Comparison of ENCODE assay signal across 13 cellular contexts in the genomic region with DNA sequence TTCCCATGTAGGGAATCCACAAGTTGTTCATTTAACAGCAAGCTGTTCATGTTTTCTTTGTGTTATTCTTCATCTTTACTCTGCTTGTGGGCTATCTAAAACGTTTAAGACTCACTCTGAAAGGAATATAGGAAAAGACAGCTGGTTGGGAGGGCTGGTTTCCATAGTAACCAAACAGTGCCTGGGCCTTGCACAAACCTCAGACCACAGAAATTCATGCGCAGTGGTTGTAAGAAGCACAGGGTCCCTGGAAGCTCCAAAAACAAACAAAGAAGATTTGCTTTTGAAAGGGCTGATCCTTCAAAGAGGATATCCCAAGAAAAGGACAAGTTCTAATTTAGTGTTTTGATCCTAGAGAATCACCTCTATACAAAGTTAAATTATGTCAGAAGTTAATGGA. TPM values are rescaled to one million over a fixed set of nuclear protein-coding genes. Genes with fewer than 3 reads are reported as not detected.
A peak's percentile ranks its signal among the peaks of the same experiment; 100 is the strongest.
DNase-seq lines count a peak whose midpoint lies in the region; ATAC-seq and TF ChIP-seq lines count a peak whose summit lies in the region.
"Had no signal": no experiment of that assay in that cellular context is flagged by ENCODE, and none has a peak within 500 bp of the region (broad histone marks: within the 10 kb centered on the region; RNA-seq: fewer than 3 reads in every experiment).

No MANE protein-coding gene starts in this region.

- intact Hi-C loops in cardiac septum (cut with DNase I), result no loop called here
- intact Hi-C loops in prostate gland (cut with DNase I), result no loop called here
- intact Hi-C loops in left colon (cut with DNase I, micrococcal nuclease), result no loop called here
- intact Hi-C loops in CD4-positive, alpha-beta memory T cell (cut with micrococcal nuclease), result no loop called here

- H4K20me1 ChIP-seq in hepatocyte (ENCODE audit: insufficient read depth, poor library complexity, severe bottlenecking), result no peaks in the 10 kb centered on the region

- H3K36me3 Mint-ChIP-seq in CD4-positive, alpha-beta memory T cell, result no peaks in the 10 kb centered on the region

- H3K4me1 Mint-ChIP-seq in CD4-positive, alpha-beta memory T cell, result no peaks in the 10 kb centered on the region

- DNase-seq in cardiac muscle cell (ENCODE audit: low read depth in 1 of 2, low spot score in 1 of 2), result peak; percentile 30 to 79
- DNase-seq in cardiac septum (ENCODE audit: low spot score), result no peak
- DNase-seq in RPMI7951 (ENCODE audit: low read depth), result peak; percentile 43
- DNase-seq in hepatocyte (ENCODE audit: low spot score), result peak; percentile 73
- no peak for DNase-seq in RWPE1 (ENCODE audit: low spot score)
- no peak for DNase-seq in prostate gland (ENCODE audit: low spot score)
- no peak for DNase-seq in left colon
- no peak for DNase-seq in CD4-positive, alpha-beta memory T cell
- DNase-seq: midbrain; stimulated activated CD4-positive, alpha-beta T cell treated with anti-CD3 and anti-CD28 coated beads, Interleukin-15, amount 100 ng/mL, for 24 hours; stomach had no signal

- CTCF ChIA-PET in RWPE1 (lab: Yijun Ruan, JAX), result no interaction called here
- CTCF ChIA-PET in CD4-positive, alpha-beta memory T cell (lab: Charles Lee; ENCODE audit: partially characterized antibody), result no interaction called here

- TF ChIP-seq CTCF in cardiac muscle cell (IDR thresholded peaks at IDR 0.05; ENCODE audit: low read depth, low read length) (no peak), hepatocyte (IDR thresholded peaks at IDR 0.05; ENCODE audit: poor library complexity) (no peak), RWPE1 (conservative IDR thresholded peaks at IDR 0.05; ENCODE audit: low read depth) (no peak), prostate gland (IDR thresholded peaks at IDR 0.05) (no peak)

- H3K4me1 ChIP-seq in cardiac muscle cell (ENCODE audit: low read depth) (peaks cover 86% of the 10 kb centered on the region), hepatocyte (ENCODE audit: insufficient read depth) (no peaks in the 10 kb centered on the region), prostate gland (replicated peaks) (no peaks in the 10 kb centered on the region)
- H3K4me1 ChIP-seq in CD4-positive, alpha-beta memory T cell (ENCODE audit: insufficient read depth, low read length), result no peaks in the 10 kb centered on the region
- H3K4me1 ChIP-seq: stomach had no signal

- 20% methylated on average over 2 of the region's 2 CpGs for WGBS in hepatocyte (ENCODE audit: low lambda C conversion rate, missing lambda C conversion rate)
- 6% methylated on average over 2 of the region's 2 CpGs for WGBS in prostate gland

- H2AFZ ChIP-seq in hepatocyte, result peak overlapping the region; percentile 42

- no peak overlapping the region for H3K27ac ChIP-seq in cardiac muscle cell
- peak overlapping the region; percentile 67 for H3K27ac ChIP-seq in hepatocyte
- H3K27ac ChIP-seq in RWPE1, result no peak overlapping the region
- no peak overlapping the region for H3K27ac ChIP-seq in prostate gland
- no peak overlapping the region for H3K27ac ChIP-seq in CD4-positive, alpha-beta memory T cell (ENCODE audit: low read depth, low read length)
- H3K27ac ChIP-seq: stomach had no signal

- no peak overlapping the region for H3K4me3 Mint-ChIP-seq in CD4-positive, alpha-beta memory T cell

- no peaks in the 10 kb centered on the region for H3K9me3 Mint-ChIP-seq in CD4-positive, alpha-beta memory T cell

- H3K9me3 ChIP-seq in cardiac muscle cell (ENCODE audit: low read depth), result no peaks in the 10 kb centered on the region
- no peaks in the 10 kb centered on the region for H3K9me3 ChIP-seq in hepatocyte (ENCODE audit: low read depth)
- H3K9me3 ChIP-seq in prostate gland, result no peaks in the 10 kb centered on the region
- H3K9me3 ChIP-seq in CD4-positive, alpha-beta memory T cell (ENCODE audit: control insufficient read depth in 1 of 2, low read length in 2 of 2), result no peaks in the 10 kb centered on the region
- H3K9me3 ChIP-seq: stomach had no signal

- TF ChIP-seq POLR2A in prostate gland (IDR thresholded peaks at IDR 0.05), result no peak

- no peaks in the 10 kb centered on the region for H3K79me2 ChIP-seq in hepatocyte

- H3K36me3 ChIP-seq in cardiac muscle cell, result no peaks in the 10 kb centered on the region
- H3K36me3 ChIP-seq in hepatocyte (replicated peaks; ENCODE audit: insufficient read depth, low read depth), result no peaks in the 10 kb centered on the region
- H3K36me3 ChIP-seq in prostate gland, result no peaks in the 10 kb centered on the region
- H3K36me3 ChIP-seq in CD4-positive, alpha-beta memory T cell (ENCODE audit: insufficient read depth, low read length), result no peaks in the 10 kb centered on the region
- H3K36me3 ChIP-seq: stomach had no signal

- H3K27me3 Mint-ChIP-seq in CD4-positive, alpha-beta memory T cell, result peaks cover 1 to 3% of the 10 kb centered on the region in 2 donors

- no peak overlapping the region for H3K4me3 ChIP-seq in cardiac muscle cell
- H3K4me3 ChIP-seq in hepatocyte, result no peak overlapping the region
- H3K4me3 ChIP-seq in prostate gland, result no peak overlapping the region
- no peak overlapping the region for H3K4me3 ChIP-seq in CD4-positive, alpha-beta memory T cell (ENCODE audit: low read length in 2 of 2)
- H3K4me3 ChIP-seq: stomach had no signal

- no peaks in the 10 kb centered on the region for H3K9me2 ChIP-seq in hepatocyte (replicated peaks; ENCODE audit: insufficient read depth)

- no peak for ATAC-seq in left colon

- H3K27ac Mint-ChIP-seq in CD4-positive, alpha-beta memory T cell, result no peak overlapping the region

- H3K4me2 ChIP-seq in hepatocyte, result no peak overlapping the region

- POLR2A ChIA-PET in RWPE1 (lab: Yijun Ruan, JAX; ENCODE audit: low non-redundant PET), result no interaction called here
- POLR2A ChIA-PET in CD4-positive, alpha-beta memory T cell (lab: Charles Lee; ENCODE audit: partially characterized antibody), result no interaction called here

- H3K27me3 ChIP-seq in cardiac muscle cell, result no peaks in the 10 kb centered on the region
- no peaks in the 10 kb centered on the region for H3K27me3 ChIP-seq in hepatocyte
- no peaks in the 10 kb centered on the region for H3K27me3 ChIP-seq in prostate gland (replicated peaks; ENCODE audit: insufficient read depth)
- H3K27me3 ChIP-seq in CD4-positive, alpha-beta memory T cell (ENCODE audit: insufficient read depth, low read length), result no peaks in the 10 kb centered on the region
- H3K27me3 ChIP-seq: stomach had no signal

RNA-seq across cellular contexts. Expression of a gene that starts 7.8 kb away (rescaled TPM):
- 9.3 and 11.0 TPM in 2 replicates for total RNA-seq in cardiac muscle cell
- polyA plus RNA-seq in cardiac muscle cell, result 11.9 and 12.7 TPM in 2 replicates
- 0.08 TPM for total RNA-seq in cardiac septum
- not detected in 2 replicates for total RNA-seq in RPMI7951 (2014; rRNA removed; shearing (Covaris generic))
- 2.8 and 2.9 TPM in 2 replicates for total RNA-seq in hepatocyte
- 1.6 and 3.8 TPM in 2 replicates for polyA plus RNA-seq in hepatocyte
- total RNA-seq in prostate gland, result 10 to 100 TPM in 1 of 2 donors, under 1 TPM in 1; 0.05 to 10.7 TPM
- total RNA-seq in left colon, result under 1 TPM in 1 of 2 donors, not detected in 1; 0.20 TPM
- total RNA-seq in CD4-positive, alpha-beta memory T cell, result not detected
- not detected for polyA plus RNA-seq in CD4-positive, alpha-beta memory T cell
- total RNA-seq: activated CD8-positive, alpha-beta memory T cell treated with anti-CD3 and anti-CD28 coated beads for 36 hours; MCF 10A had no signal

Comparison
In these comparisons a context has a peak if more than half of its experiments do, and no peak if none do; other contexts are left out.
1. DNase-seq: peak in cardiac muscle cell (2 of 2), RPMI7951 (single experiment) and hepatocyte (single experiment); none in cardiac septum (single experiment), RWPE1 (single experiment), prostate gland (single experiment), left colon (0 of 2) and CD4-positive, alpha-beta memory T cell (0 of 5).